9 cellular contexts compared by ENCODE assay signal in the genomic region with DNA sequence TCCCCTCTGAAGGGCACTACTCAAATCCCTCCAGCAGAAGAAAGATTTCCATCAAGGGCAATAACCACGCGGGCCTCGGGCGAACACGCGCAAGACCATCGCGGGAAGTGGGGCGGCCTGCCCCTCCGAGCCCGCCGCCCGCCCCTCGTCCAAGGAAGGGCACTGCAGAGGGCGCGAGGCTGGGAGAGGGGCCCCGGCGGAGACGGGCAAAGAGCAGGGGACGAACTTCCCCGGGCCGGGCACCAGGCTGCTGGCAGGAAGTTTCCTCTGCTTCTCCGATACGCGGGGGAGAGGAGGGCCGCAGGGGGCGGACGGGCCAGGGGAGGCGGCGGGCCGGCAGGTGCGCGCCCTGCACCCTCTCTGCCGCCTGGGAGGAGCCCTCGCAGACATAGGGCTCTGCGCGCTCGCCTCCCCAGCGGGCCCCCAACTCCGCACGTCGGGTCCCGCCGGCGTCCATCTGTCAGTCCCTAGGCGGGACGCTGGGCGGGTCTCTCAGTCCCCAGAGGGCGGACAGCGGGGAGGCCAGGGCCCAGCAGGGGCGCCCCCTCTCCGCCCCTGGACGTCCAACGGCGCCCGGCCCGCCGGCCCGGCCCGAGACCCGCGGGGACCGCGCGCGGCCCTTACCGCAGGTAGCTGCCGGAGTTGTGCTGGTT. TPM values are rescaled to one million over a fixed set of nuclear protein-coding genes. Genes with fewer than 3 reads are reported as not detected.
DNase-seq lines count a peak whose midpoint lies in the region; ATAC-seq and TF ChIP-seq lines count a peak whose summit lies in the region.
"Had no signal": no experiment of that assay in that cellular context is flagged by ENCODE, and none has a peak within 500 bp of the region (broad histone marks: within the 10 kb centered on the region; RNA-seq: fewer than 3 reads in every experiment).

No MANE protein-coding gene starts in this region.

- H3K27ac ChIP-seq in vagina: peak overlapping the region; percentile 47

- intact Hi-C loops in vagina (cut with DNase I): no loop called here

- ATAC-seq in HG02588 (IDR thresholded peaks at IDR 0.05; ENCODE audit: unreplicated experiment) (peak; percentile 23), memory B cell (ENCODE audit: low read depth) (peak; percentile 32), HG02798 (IDR thresholded peaks at IDR 0.05; ENCODE audit: poor library complexity, unreplicated experiment) (no peak), HG03097 (IDR thresholded peaks at IDR 0.05; ENCODE audit: low FRiP score, unreplicated experiment) (no peak)

- no peaks in the 10 kb centered on the region for H3K27me3 ChIP-seq in vagina

- TF ChIP-seq CTCF in astrocyte of the cerebellum (IDR thresholded peaks at IDR 0.05; ENCODE audit: low read depth, low read length, missing control alignments) (no peak), vagina (IDR thresholded peaks at IDR 0.05) (no peak)

- H3K27me3 Mint-ChIP-seq in memory B cell: peaks cover 7% of the 10 kb centered on the region

- H3K4me3 Mint-ChIP-seq in memory B cell: peak overlapping the region; percentile 85

- in situ Hi-C loops in astrocyte of the cerebellum (cut with HindIII; ENCODE audit: low sequenced_read_pairs): no loop called here

- DNase-seq in COLO668 (lab: John Stamatoyannopoulos, UW; ENCODE audit: unreplicated experiment) (peak; percentile 86), astrocyte of the cerebellum (ENCODE audit: low read depth) (no peak), memory B cell (ENCODE audit: low spot score in 2 of 2) (peak in 1 of 2 donors; percentile 11), vagina (ENCODE audit: extremely low spot score in 2 of 2) (no peak), NOMO-1 treated with DMSO at 0.1 percent for 48 hours (lab: John Stamatoyannopoulos, UW; ENCODE audit: unreplicated experiment) (no peak)

- peaks cover 16% of the 10 kb centered on the region for H3K4me1 ChIP-seq in vagina

- H3K36me3 ChIP-seq in vagina: no peaks in the 10 kb centered on the region

- peaks cover 13% of the 10 kb centered on the region for H3K4me1 Mint-ChIP-seq in memory B cell

- no peaks in the 10 kb centered on the region for H3K9me3 ChIP-seq in vagina

- no peaks in the 10 kb centered on the region for H3K9me3 Mint-ChIP-seq in memory B cell

- H3K4me3 ChIP-seq in astrocyte of the cerebellum (ENCODE audit: low read depth, low read length): peak overlapping the region; percentile 26
- peak overlapping the region; percentile 45 to 46 for H3K4me3 ChIP-seq in vagina

- H3K36me3 Mint-ChIP-seq in memory B cell: no peaks in the 10 kb centered on the region

- H3K27ac Mint-ChIP-seq in memory B cell: peak overlapping the region; percentile 24

- no peak for TF ChIP-seq POLR2A in vagina (IDR thresholded peaks at IDR 0.05)

RNA-seq across cellular contexts. Expression of gene TFCP2L1, which starts 0.5 kb away (rescaled TPM):
- 32.7 TPM for total RNA-seq in vagina
- total RNA-seq: fibroblast of lung had no signal

Comparison
In these comparisons a context has a peak if more than half of its experiments do, and no peak if none do; other contexts are left out.
1. ATAC-seq: peak in HG02588 (single experiment) and memory B cell (single experiment); none in HG02798 (single experiment) and HG03097 (single experiment).